1 cellular context compared by ENCODE assay signal in genomic region chr2:112726487-112727190, GRCh38.
A peak's percentile ranks its signal among the peaks of the same experiment; 100 is the strongest.
TF ChIP-seq lines count a peak whose summit lies in the region.

No MANE protein-coding gene starts in this region.

TF ChIP-seq in GM12878, 131 proteins besides CTCF, POLR2A, EP300 and RAD21 (continued from another document):
- TF ChIP-seq, protein P1, sequence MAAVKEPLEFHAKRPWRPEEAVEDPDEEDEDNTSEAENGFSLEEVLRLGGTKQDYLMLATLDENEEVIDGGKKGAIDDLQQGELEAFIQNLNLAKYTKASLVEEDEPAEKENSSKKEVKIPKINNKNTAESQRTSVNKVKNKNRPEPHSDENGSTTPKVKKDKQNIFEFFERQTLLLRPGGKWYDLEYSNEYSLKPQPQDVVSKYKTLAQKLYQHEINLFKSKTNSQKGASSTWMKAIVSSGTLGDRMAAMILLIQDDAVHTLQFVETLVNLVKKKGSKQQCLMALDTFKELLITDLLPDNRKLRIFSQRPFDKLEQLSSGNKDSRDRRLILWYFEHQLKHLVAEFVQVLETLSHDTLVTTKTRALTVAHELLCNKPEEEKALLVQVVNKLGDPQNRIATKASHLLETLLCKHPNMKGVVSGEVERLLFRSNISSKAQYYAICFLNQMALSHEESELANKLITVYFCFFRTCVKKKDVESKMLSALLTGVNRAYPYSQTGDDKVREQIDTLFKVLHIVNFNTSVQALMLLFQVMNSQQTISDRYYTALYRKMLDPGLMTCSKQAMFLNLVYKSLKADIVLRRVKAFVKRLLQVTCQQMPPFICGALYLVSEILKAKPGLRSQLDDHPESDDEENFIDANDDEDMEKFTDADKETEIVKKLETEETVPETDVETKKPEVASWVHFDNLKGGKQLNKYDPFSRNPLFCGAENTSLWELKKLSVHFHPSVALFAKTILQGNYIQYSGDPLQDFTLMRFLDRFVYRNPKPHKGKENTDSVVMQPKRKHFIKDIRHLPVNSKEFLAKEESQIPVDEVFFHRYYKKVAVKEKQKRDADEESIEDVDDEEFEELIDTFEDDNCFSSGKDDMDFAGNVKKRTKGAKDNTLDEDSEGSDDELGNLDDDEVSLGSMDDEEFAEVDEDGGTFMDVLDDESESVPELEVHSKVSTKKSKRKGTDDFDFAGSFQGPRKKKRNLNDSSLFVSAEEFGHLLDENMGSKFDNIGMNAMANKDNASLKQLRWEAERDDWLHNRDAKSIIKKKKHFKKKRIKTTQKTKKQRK (IDR thresholded peaks at IDR 0.05; ENCODE audit: low read depth, low read length), result no peak
- no peak for TF ChIP-seq SREBF1 (IDR thresholded peaks at IDR 0.05; ENCODE audit: low read length)
- TF ChIP-seq FOS (IDR thresholded peaks at IDR 0.05; ENCODE audit: borderline replicate concordance, extremely low read depth, insufficient read length), result no peak
- TF ChIP-seq CBFB (IDR thresholded peaks at IDR 0.05; ENCODE audit: low read depth), result no peak
- TF ChIP-seq, protein P2, sequence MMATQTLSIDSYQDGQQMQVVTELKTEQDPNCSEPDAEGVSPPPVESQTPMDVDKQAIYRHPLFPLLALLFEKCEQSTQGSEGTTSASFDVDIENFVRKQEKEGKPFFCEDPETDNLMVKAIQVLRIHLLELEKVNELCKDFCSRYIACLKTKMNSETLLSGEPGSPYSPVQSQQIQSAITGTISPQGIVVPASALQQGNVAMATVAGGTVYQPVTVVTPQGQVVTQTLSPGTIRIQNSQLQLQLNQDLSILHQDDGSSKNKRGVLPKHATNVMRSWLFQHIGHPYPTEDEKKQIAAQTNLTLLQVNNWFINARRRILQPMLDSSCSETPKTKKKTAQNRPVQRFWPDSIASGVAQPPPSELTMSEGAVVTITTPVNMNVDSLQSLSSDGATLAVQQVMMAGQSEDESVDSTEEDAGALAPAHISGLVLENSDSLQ (IDR thresholded peaks at IDR 0.05), result 0 out of 2 replicates have a peak, but pooled peaks have one; percentile 14
- TF ChIP-seq IRF4 (IDR thresholded peaks at IDR 0.05; ENCODE audit: low read depth, low read length), result peak; percentile 58
- TF ChIP-seq NR2F1 (conservative IDR thresholded peaks at IDR 0.05), result 0 out of 2 replicates have a peak, but pooled peaks have one; percentile 45
- TF ChIP-seq HCFC1 (IDR thresholded peaks at IDR 0.05; ENCODE audit: low read length), result no peak
- TF ChIP-seq BACH1 (IDR thresholded peaks at IDR 0.05; ENCODE audit: borderline replicate concordance), result 0 out of 2 replicates have a peak, but pooled peaks have one; percentile 83
TF ChIP-seq in GM12878: peak in this region for 42.
